Comparison of ENCODE assay signal across 17 cellular contexts in genomic region chr14:90535556-90535930, GRCh38.
DNase-seq lines count a peak whose midpoint lies in the region; ATAC-seq and TF ChIP-seq lines count a peak whose summit lies in the region.
"Had no signal": no experiment of that assay in that cellular context is flagged by ENCODE, and none has a peak within 500 bp of the region (broad histone marks: within the 10 kb centered on the region; RNA-seq: fewer than 3 reads in every experiment).

No MANE protein-coding gene starts in this region.

- in situ Hi-C loops in GM13977 (cut with MboI; ENCODE audit: low pct_unique_long_range_greater_than_20kb, low sequenced_read_pairs, unreplicated experiment), result no loop called here

- 76 to 78% methylated on average over 12 of the region's 12 CpGs for WGBS in heart right ventricle, 2 donors
- 90% methylated on average over 12 of the region's 12 CpGs for WGBS in esophagus muscularis mucosa
- 83 to 89% methylated on average over 12 of the region's 12 CpGs for WGBS in testis, 2 donors

- H3K27me3 ChIP-seq in heart right ventricle, result no peaks in the 10 kb centered on the region
- no peaks in the 10 kb centered on the region for H3K27me3 ChIP-seq in right atrium auricular region
- H3K27me3 ChIP-seq in esophagus muscularis mucosa, result no peaks in the 10 kb centered on the region
- H3K27me3 ChIP-seq in testis, result no peaks in the 10 kb centered on the region
- H3K27me3 ChIP-seq: Peyer's patch had no signal

- H3K36me3 ChIP-seq in heart right ventricle (peaks cover 0 to 18% (median 7%) of the 10 kb centered on the region in 9 donors), right atrium auricular region (peaks cover 9% of the 10 kb centered on the region), esophagus muscularis mucosa (peaks cover 0 to 20% (median 15%) of the 10 kb centered on the region in 4 donors), testis (ENCODE audit: low read depth, missing control alignments) (no peaks in the 10 kb centered on the region)
- H3K36me3 ChIP-seq: Peyer's patch had no signal

- H3K9me3 ChIP-seq in heart right ventricle (no peaks in the 10 kb centered on the region), right atrium auricular region (no peaks in the 10 kb centered on the region), esophagus muscularis mucosa (no peaks in the 10 kb centered on the region), testis (no peaks in the 10 kb centered on the region)
- H3K9me3 ChIP-seq: A549, Peyer's patch, SK-N-SH had no signal

- H3K4me3 ChIP-seq in heart right ventricle (no peak overlapping the region), right atrium auricular region (no peak overlapping the region), esophagus muscularis mucosa (no peak overlapping the region), testis (peak overlapping the region in 1 of 2 donors; percentile 13)
- H3K4me3 ChIP-seq: A549, Peyer's patch had no signal

- peak overlapping the region; percentile 6 to 87 (median 79) for H3K27ac ChIP-seq in heart right ventricle
- H3K27ac ChIP-seq in right atrium auricular region, result peak overlapping the region in 1 of 2 donors; percentile 58
- H3K27ac ChIP-seq in esophagus muscularis mucosa (replicated peaks in 1 of 4), result peak overlapping the region in 3 of 4 donors; percentile 58 to 68 (median 66)
- peak overlapping the region; percentile 51 to 67 for H3K27ac ChIP-seq in testis
- H3K27ac ChIP-seq: A549, Peyer's patch had no signal

- DNase-seq in heart right ventricle (no peak), right atrium auricular region (ENCODE audit: low spot score) (no peak), NCI-H69 (lab: John Stamatoyannopoulos, UW) (peak; percentile 61), esophagus muscularis mucosa (ENCODE audit: extremely low spot score) (no peak), testis (no peak), GM13977 (ENCODE audit: low spot score) (no peak)
- DNase-seq in NK-92 treated with Interleukin-12 subunit alpha and Interleukin-12 subunit beta, amount 100 ng/mL, for 24 hours (lab: John Stamatoyannopoulos, UW), result no peak
- DNase-seq: DMS153, Karpas-422, MM.1S, NCI-H1105 treated with DMSO at 0.1 percent for 48 hours, NCI-H187 treated with DMSO at 0.1 percent for 48 hours, NCI-H510A treated with DMSO at 0.1 percent for 48 hours, Peyer's patch, SHP77, SK-N-SH had no signal

- H3K4me1 ChIP-seq in heart right ventricle, result peaks cover 13 to 47% (median 39%) of the 10 kb centered on the region in 9 donors
- peaks cover 0 to 43% of the 10 kb centered on the region in 2 donors for H3K4me1 ChIP-seq in right atrium auricular region
- peaks cover 33 to 38% (median 33%) of the 10 kb centered on the region in 4 donors for H3K4me1 ChIP-seq in esophagus muscularis mucosa
- H3K4me1 ChIP-seq in testis, result peaks cover 45% of the 10 kb centered on the region
- H3K4me1 ChIP-seq: A549 had no signal

- TF ChIP-seq CTCF in heart right ventricle (IDR thresholded peaks at IDR 0.05) (no peak), right atrium auricular region (IDR thresholded peaks at IDR 0.05) (no peak), esophagus muscularis mucosa (IDR thresholded peaks at IDR 0.05) (no peak), testis (IDR thresholded peaks at IDR 0.05) (no peak), GM13977 (IDR thresholded peaks at IDR 0.05; ENCODE audit: extremely low read depth, insufficient read depth, missing control alignments) (no peak)

- no peak for TF ChIP-seq EP300 in esophagus muscularis mucosa (IDR thresholded peaks at IDR 0.05)

- TF ChIP-seq POLR2A in esophagus muscularis mucosa (IDR thresholded peaks at IDR 0.05; ENCODE audit: low read depth) (no peak), testis (IDR thresholded peaks at IDR 0.05) (no peak)

- ATAC-seq in heart right ventricle, result peak in 4 of 8 donors; percentile 8 to 29 (median 10)
- ATAC-seq: A549 had no signal

- intact Hi-C loops in heart right ventricle (cut with DNase I), result loop anchor here in 2 of 10 donors (5.0 kb wide), 2 partner anchors 133 to 162 kb away; no protein-coding TSS in a partner anchor
- intact Hi-C loops in esophagus muscularis mucosa (cut with DNase I), result no loop called here
- intact Hi-C loops in testis (cut with DNase I; ENCODE audit: low total_unique reads), result no loop called here
